8 cellular contexts compared by ENCODE assay signal in genomic region chr4:152938237-152938969, GRCh38. TPM values are rescaled to one million over a fixed set of nuclear protein-coding genes. Genes with fewer than 3 reads are reported as not detected.
DNase-seq lines count a peak whose midpoint lies in the region; ATAC-seq and TF ChIP-seq lines count a peak whose summit lies in the region.

No MANE protein-coding gene starts in this region.

- H3K9me3 ChIP-seq in gastrocnemius medialis: no peaks in the 10 kb centered on the region

- H3K27me3 Mint-ChIP-seq in T-cell: peaks cover 45 to 60% of the 10 kb centered on the region in 2 donors

- TF ChIP-seq POLR2A in gastrocnemius medialis (IDR thresholded peaks at IDR 0.05): no peak

- peaks cover 35 to 57% (median 50%) of the 10 kb centered on the region in 3 donors for H3K27me3 ChIP-seq in gastrocnemius medialis

- H3K4me1 Mint-ChIP-seq in T-cell: peaks cover 22 to 27% (median 25%) of the 10 kb centered on the region in 3 donors

- peak overlapping the region; percentile 76 to 82 (median 81) for H3K4me3 Mint-ChIP-seq in T-cell

- H3K27ac ChIP-seq in gastrocnemius medialis: peak overlapping the region in 1 of 4 donors; percentile 26

- DNase-seq in GM13977 (ENCODE audit: low spot score): peak; percentile 29
- no peak for DNase-seq in T-cell
- peak; percentile 43 for DNase-seq in glomerular visceral epithelial cell (ENCODE audit: extremely low spot score)
- DNase-seq in gastrocnemius medialis: no peak
- no peak for DNase-seq in amniotic stem cell (lab: John Stamatoyannopoulos, UW)
- DNase-seq in Kasumi-1 (lab: John Stamatoyannopoulos, UW): no peak

- H3K4me3 ChIP-seq in gastrocnemius medialis: peak overlapping the region; percentile 42 to 72 (median 63)

- TF ChIP-seq CTCF in GM13977 (IDR thresholded peaks at IDR 0.05; ENCODE audit: extremely low read depth, insufficient read depth, missing control alignments): no peak
- TF ChIP-seq CTCF in gastrocnemius medialis (IDR thresholded peaks at IDR 0.05 in 4 of 5, conservative IDR thresholded peaks at IDR 0.05 in 1 of 5): no peak

- ATAC-seq in T-cell (replicated peaks in 1 of 4) (no peak), gastrocnemius medialis (no peak), GM19467 (IDR thresholded peaks at IDR 0.05; ENCODE audit: unreplicated experiment) (no peak), HG03520 (IDR thresholded peaks at IDR 0.05; ENCODE audit: unreplicated experiment) (no peak)

- intact Hi-C loops in gastrocnemius medialis (cut with DNase I; ENCODE audit: low total_unique reads): no loop called here

- no peaks in the 10 kb centered on the region for H3K9me3 Mint-ChIP-seq in T-cell

- H3K36me3 Mint-ChIP-seq in T-cell: no peaks in the 10 kb centered on the region

- in situ Hi-C loops in GM13977 (cut with MboI; ENCODE audit: low pct_unique_long_range_greater_than_20kb, low sequenced_read_pairs, unreplicated experiment) (no loop called here), gastrocnemius medialis (cut with MboI; ENCODE audit: low sequenced_read_pairs in 4 of 4) (no loop called here)

- CTCF ChIA-PET in T-cell (lab: Charles Lee): interaction anchor here in 1 of 2 donors (0.7 kb wide), 1 partner anchor 108 kb away, joined by 3 read pairs; no protein-coding TSS in a partner anchor

- POLR2A ChIA-PET in T-cell (lab: Charles Lee): no interaction called here

- H3K27ac Mint-ChIP-seq in T-cell: peak overlapping the region in 1 of 2 donors; percentile 40

- peaks cover 0 to 18% of the 10 kb centered on the region in 2 donors for H3K4me1 ChIP-seq in gastrocnemius medialis

- H3K36me3 ChIP-seq in gastrocnemius medialis: no peaks in the 10 kb centered on the region

RNA-seq across cellular contexts. Expression of gene FHDC1, which starts 2.3 kb away (rescaled TPM):
- total RNA-seq in T-cell: under 1 TPM in 4 of 5 donors, not detected in 1; 0.08 to 0.28 (median 0.17) TPM
- total RNA-seq in gastrocnemius medialis: under 1 TPM; 0.29 to 0.52 (median 0.45) TPM

Comparison
In these comparisons a context has a peak if more than half of its experiments do, and no peak if none do; other contexts are left out.
1. DNase-seq: peak in GM13977 (single experiment) and glomerular visceral epithelial cell (single experiment); none in T-cell (0 of 34), gastrocnemius medialis (0 of 2), amniotic stem cell (single experiment) and Kasumi-1 (0 of 2).